Comparison of ENCODE assay signal across 34 cellular contexts in genomic region chr11:110312670-110313069, GRCh38. TPM values are rescaled to one million over a fixed set of nuclear protein-coding genes. Genes with fewer than 3 reads are reported as not detected.
DNase-seq lines count a peak whose midpoint lies in the region; ATAC-seq, FAIRE-seq and TF ChIP-seq lines count a peak whose summit lies in the region.
"Had no signal": no experiment of that assay in that cellular context is flagged by ENCODE, and none has a peak within 500 bp of the region (broad histone marks: within the 10 kb centered on the region; RNA-seq: fewer than 3 reads in every experiment).

No MANE protein-coding gene starts in this region.

- H3K27me3 ChIP-seq in IMR-90 (ENCODE audit: control insufficient read depth, insufficient read depth, low read length) (no peaks in the 10 kb centered on the region; the same call in 1 of the 2 replicates), GM12878 (replicated peaks in 1 of 2; ENCODE audit: control insufficient read depth in 2 of 2, insufficient read depth in 2 of 2, low read length in 1 of 2) (no peaks in the 10 kb centered on the region)
- H3K27me3 ChIP-seq: gastrocnemius medialis, SJCRH30, thyroid gland, uterus had no signal

- H3K18ac ChIP-seq in IMR-90 (ENCODE audit: low read depth, low read length) = no peak overlapping the region

- H2AK9ac ChIP-seq in IMR-90 (replicated peaks; ENCODE audit: low read depth, low read length, poor library complexity) = no peak overlapping the region

- H3K9me3 ChIP-seq in IMR-90 (ENCODE audit: control insufficient read depth, insufficient read depth, low read length) (no peaks in the 10 kb centered on the region), GM12878 (replicated peaks; ENCODE audit: control insufficient read depth, insufficient read depth, low read length) (no peaks in the 10 kb centered on the region)
- H3K9me3 ChIP-seq: gastrocnemius medialis, SJCRH30, thyroid gland, uterus had no signal

- H3K4me3 Mint-ChIP-seq in activated T-cell treated with anti-CD3 and anti-CD28 coated beads, Interleukin-2, amount 50 U/mL, for 24 hours = no peak overlapping the region
- no peak overlapping the region for H3K4me3 Mint-ChIP-seq in osteocyte (ENCODE audit: unreplicated experiment)
- H3K4me3 Mint-ChIP-seq: activated CD8-positive, alpha-beta memory T cell treated with anti-CD3 and anti-CD28 coated beads, Interleukin-2, amount 10 ng/mL, durations not matched to agents 7 days and 5 days; T-cell had no signal

- CTCF ChIA-PET in IMR-90 (lab: Yijun Ruan, JAX) (no interaction called here), GM12878 (lab: Yijun Ruan, JAX) (interaction anchor here (1.0 to 1.6 kb wide), 9 partner anchors 10 to 64 kb away, joined by 3 to 5 read pairs (median 4); partner anchors contain the start of gene RDX)

- no peak overlapping the region for H3K4ac ChIP-seq in IMR-90 (ENCODE audit: low read depth, low read length)

- no peak overlapping the region for H4K5ac ChIP-seq in IMR-90 (ENCODE audit: low read depth, low read length)

- H3K27me3 Mint-ChIP-seq in activated T-cell treated with anti-CD3 and anti-CD28 coated beads, Interleukin-2, amount 50 U/mL, for 24 hours = peaks cover 5% of the 10 kb centered on the region
- H3K27me3 Mint-ChIP-seq in osteocyte (ENCODE audit: unreplicated experiment) = no peaks in the 10 kb centered on the region

- no peaks in the 10 kb centered on the region for H3K9me3 Mint-ChIP-seq in activated T-cell treated with anti-CD3 and anti-CD28 coated beads, Interleukin-2, amount 50 U/mL, for 24 hours
- no peaks in the 10 kb centered on the region for H3K9me3 Mint-ChIP-seq in osteocyte (ENCODE audit: unreplicated experiment)
- H3K9me3 Mint-ChIP-seq: CD4-positive, CD25-positive, alpha-beta regulatory T cell; T-cell had no signal

- no peak for TF ChIP-seq CTCF in IMR-90 (conservative IDR thresholded peaks at IDR 0.05; ENCODE audit: low read depth, low read length)
- TF ChIP-seq CTCF in GM12878 (IDR thresholded peaks at IDR 0.05 in 2 of 3, conservative IDR thresholded peaks at IDR 0.05 in 1 of 3; ENCODE audit: control insufficient read depth in 2 of 3, extremely low read depth in 1 of 3, insufficient read depth in 1 of 3, low read depth in 3 of 3, low read length in 3 of 3) = no peak
- TF ChIP-seq CTCF in osteocyte (IDR thresholded peaks at IDR 0.05) = no peak

- H3K27ac ChIP-seq in IMR-90 (ENCODE audit: insufficient read depth, low read length) = no peak overlapping the region
- no peak overlapping the region for H3K27ac ChIP-seq in GM12878 (ENCODE audit: control insufficient read depth, insufficient read depth)
- H3K27ac ChIP-seq: gastrocnemius medialis, parathyroid adenoma, SJCRH30, skin epidermis, uterus, WERI-Rb-1 had no signal

- peaks cover 19% of the 10 kb centered on the region for H3K4me1 Mint-ChIP-seq in activated T-cell treated with anti-CD3 and anti-CD28 coated beads, Interleukin-2, amount 50 U/mL, for 24 hours (ENCODE audit: low read depth)
- H3K4me1 Mint-ChIP-seq in osteocyte (ENCODE audit: unreplicated experiment) = peaks cover 22% of the 10 kb centered on the region
- H3K4me1 Mint-ChIP-seq: CD4-positive, CD25-positive, alpha-beta regulatory T cell; T-cell had no signal

- H3K79me2 ChIP-seq in GM12878 (ENCODE audit: control insufficient read depth, insufficient read depth, low read length) = no peaks in the 10 kb centered on the region
- H3K79me2 ChIP-seq: parathyroid adenoma had no signal

- no peaks in the 10 kb centered on the region for H3K9me1 ChIP-seq in IMR-90 (ENCODE audit: insufficient read depth, low read length)

- intact Hi-C loops in IMR-90 (cut with micrococcal nuclease) = no loop called here
- intact Hi-C loops in GM12878 (cut with micrococcal nuclease; ENCODE audit: unreplicated experiment) = loop anchor here (5.0 kb wide), 1 partner anchor 35 kb away; no protein-coding TSS in a partner anchor

- H4K8ac ChIP-seq in IMR-90 (ENCODE audit: low read depth in 2 of 2, low read length in 2 of 2) = no peak overlapping the region

- H4K91ac ChIP-seq in IMR-90 (ENCODE audit: insufficient read depth, low read depth, low read length) = no peak overlapping the region

- dilution Hi-C loops in IMR-90 (cut with HindIII; ENCODE audit: low sequenced_read_pairs, unreplicated experiment) = no loop called here

- no peak overlapping the region for H2BK15ac ChIP-seq in IMR-90 (ENCODE audit: low read depth, low read length)

- RAD21 ChIA-PET in GM12878 (lab: Charles Lee; ENCODE audit: unreplicated experiment) = interaction anchor here (0.9 to 2.1 kb wide), 5 partner anchors 13 to 37 kb away, joined by 3 to 9 read pairs (median 6); no protein-coding TSS in a partner anchor

- no peak for TF ChIP-seq POLR2A in IMR-90 (IDR thresholded peaks at IDR 0.05; ENCODE audit: low read depth, low read length)
- TF ChIP-seq POLR2A in GM12878 (IDR thresholded peaks at IDR 0.05; ENCODE audit: low read depth, low read length) = no peak
- TF ChIP-seq POLR2A in GM12891 (IDR thresholded peaks at IDR 0.05; ENCODE audit: low read depth, low read length) = no peak

- POLR2A ChIA-PET in IMR-90 (lab: Charles Lee; ENCODE audit: unreplicated experiment) = no interaction called here
- POLR2A ChIA-PET in GM12878 (lab: Charles Lee) = interaction anchor here (0.6 to 2.4 kb wide), 4 partner anchors 11 to 36 kb away, joined by 3 to 16 read pairs (median 6); partner anchors contain the start of gene RDX

- FAIRE-seq in GM12878 (lab: Jason Lieb, UNC) (no peak), GM12891 (lab: Jason Lieb, UNC) (no peak)
- FAIRE-seq: bronchial epithelial cell, H1 had no signal

- no peaks in the 10 kb centered on the region for H3K79me1 ChIP-seq in IMR-90 (ENCODE audit: low read depth in 1 of 2, low read length in 2 of 2)

- H2BK5ac ChIP-seq in IMR-90 (ENCODE audit: low read depth, low read length, poor library complexity, severe bottlenecking) = no peak overlapping the region

- TF ChIP-seq RAD21 in IMR-90 (IDR thresholded peaks at IDR 0.05; ENCODE audit: low read length) (no peak), GM12878 (IDR thresholded peaks at IDR 0.05; ENCODE audit: insufficient read depth, low read depth, low read length) (no peak)

- ATAC-seq in IMR-90 (ENCODE audit: low read depth) (no peak), GM12878 (no peak)
- ATAC-seq: activated CD8-positive, alpha-beta memory T cell treated with anti-CD3 and anti-CD28 coated beads, Interleukin-2, amount 10 ng/mL, durations not matched to agents 7 days and 5 days; gastrocnemius medialis; T-cell had no signal

- H3K4me3 ChIP-seq in IMR-90 (ENCODE audit: insufficient read depth, low read depth, low read length) (no peak overlapping the region), GM12878 (no peak overlapping the region)
- H3K4me3 ChIP-seq: gastrocnemius medialis, lung, SJCRH30, skin epidermis, thyroid gland, uterus had no signal

- H3K27ac Mint-ChIP-seq in activated T-cell treated with anti-CD3 and anti-CD28 coated beads, Interleukin-2, amount 50 U/mL, for 24 hours = peak overlapping the region; percentile 91
- peak overlapping the region; percentile 93 for H3K27ac Mint-ChIP-seq in osteocyte (ENCODE audit: unreplicated experiment)
- H3K27ac Mint-ChIP-seq: CD4-positive, CD25-positive, alpha-beta regulatory T cell; T-cell had no signal

- no peak overlapping the region for H3K4me2 ChIP-seq in IMR-90 (ENCODE audit: low read depth, low read length)
- H3K4me2 ChIP-seq in GM12878 (ENCODE audit: control insufficient read depth, insufficient read depth) = no peak overlapping the region

- no peak overlapping the region for H3K14ac ChIP-seq in IMR-90 (replicated peaks; ENCODE audit: low read depth, low read length)

- H2AK5ac ChIP-seq in IMR-90 (ENCODE audit: low read depth, low read length) = no peak overlapping the region

- in situ Hi-C loops in IMR-90 (cut with MboI; ENCODE audit: low sequenced_read_pairs) (no loop called here), GM12878 (cut with MboI) (no loop called here)

- H3K36me3 Mint-ChIP-seq in activated T-cell treated with anti-CD3 and anti-CD28 coated beads, Interleukin-2, amount 50 U/mL, for 24 hours (ENCODE audit: low read depth) = no peaks in the 10 kb centered on the region
- H3K36me3 Mint-ChIP-seq in osteocyte (ENCODE audit: unreplicated experiment) = no peaks in the 10 kb centered on the region
- H3K36me3 Mint-ChIP-seq: CD4-positive, CD25-positive, alpha-beta regulatory T cell; T-cell had no signal

- H3K4me1 ChIP-seq in IMR-90 (ENCODE audit: control insufficient read depth, insufficient read depth, low read length) = peaks cover 4% of the 10 kb centered on the region; the same call in 1 of the 2 replicates
- peaks cover 3% of the 10 kb centered on the region; the same call in 1 of the 2 replicates for H3K4me1 ChIP-seq in GM12878 (ENCODE audit: control insufficient read depth, insufficient read depth, low read length)
- H3K4me1 ChIP-seq: gastrocnemius medialis, parathyroid adenoma, uterus had no signal

- H2AFZ ChIP-seq in IMR-90 (replicated peaks; ENCODE audit: low read length, poor library complexity) (no peak overlapping the region), GM12878 (ENCODE audit: control insufficient read depth, low read depth, low read length) (peak overlapping the region; percentile 65)
- H2AFZ ChIP-seq: parathyroid adenoma had no signal

- H3K36me3 ChIP-seq in IMR-90 (ENCODE audit: control insufficient read depth, insufficient read depth, low read length) (no peaks in the 10 kb centered on the region), GM12878 (ENCODE audit: control insufficient read depth in 2 of 2, insufficient read depth in 2 of 2, low read length in 1 of 2) (no peaks in the 10 kb centered on the region)
- H3K36me3 ChIP-seq: gastrocnemius medialis, SJCRH30, thyroid gland, uterus, WERI-Rb-1 had no signal

- H2BK20ac ChIP-seq in IMR-90 (ENCODE audit: low read depth, low read length) = no peak overlapping the region

- H2BK120ac ChIP-seq in IMR-90 (ENCODE audit: low read depth, low read length) = no peak overlapping the region

- H3K56ac ChIP-seq in IMR-90 (ENCODE audit: extremely low read depth, insufficient read depth, low read length) = no peak overlapping the region

- TF ChIP-seq EP300 in GM12878 (IDR thresholded peaks at IDR 0.05; ENCODE audit: borderline replicate concordance in 1 of 2, control insufficient read depth in 1 of 2, low read depth in 2 of 2, low read length in 2 of 2) = no peak

- SMC1A ChIA-PET in GM12878 (lab: Charles Lee; ENCODE audit: uncharacterized antibody, unreplicated experiment) = interaction anchor here (1.0 to 2.7 kb wide), 14 partner anchors 13 to 50 kb away, joined by 3 to 12 read pairs (median 4); no protein-coding TSS in a partner anchor

- no peak overlapping the region for H3K23ac ChIP-seq in IMR-90 (ENCODE audit: low read depth, low read length)

- H3K9ac ChIP-seq in IMR-90 (ENCODE audit: low read depth, low read length) (no peak overlapping the region), GM12878 (ENCODE audit: control insufficient read depth, insufficient read depth, low read length) (no peak overlapping the region)
- H3K9ac ChIP-seq: parathyroid adenoma had no signal

- DNase-seq in activated T-cell treated with anti-CD3 and anti-CD28 coated beads, Interleukin-2, amount 50 U/mL, for 24 hours = no peak
- DNase-seq in activated T-cell treated with anti-CD3 and anti-CD28 coated beads, Interleukin-2, amount 50 U/mL, for 48 hours = no peak
- no peak for DNase-seq in IMR-90
- no peak for DNase-seq in GM12878 (ENCODE audit: low read depth, low spot score)
- no peak for DNase-seq in osteocyte (ENCODE audit: extremely low spot score, unreplicated experiment)
- DNase-seq in islet precursor cell = no peak
- no peak for DNase-seq in NCI-H2171 treated with DMSO at 0.1 percent for 48 hours (lab: John Stamatoyannopoulos, UW)
- no peak for DNase-seq in GM12891 (ENCODE audit: insufficient read length, low spot score)
- DNase-seq: activated CD4-positive, alpha-beta T cell treated with anti-CD3 and anti-CD28 coated beads for 4 hours; activated CD8-positive, alpha-beta memory T cell treated with anti-CD3 and anti-CD28 coated beads, Interleukin-2, amount 10 ng/mL, durations not matched to agents 7 days and 5 days; activated naive CD4-positive, alpha-beta T cell; activated T-cell treated with anti-CD3 and anti-CD28 coated beads, Interleukin-2, amount 50 U/mL, for 72 hours; AML-193; amygdala; Calu3; CD4-positive, CD25-positive, alpha-beta regulatory T cell; DMS79 treated with DMSO at 0.1 percent for 48 hours; gastrocnemius medialis; GF-D8; Kasumi-1; MV-4-11; NCI-H446 treated with DMSO at 0.1 percent for 48 hours; NCI-H774; retina; SJCRH30; T-cell; thyroid gland; uterus; WERI-Rb-1 had no signal

- BruUV-seq in IMR-90 (replicated peaks; lab: Mats Ljungman, UMichigan) = no TSS peak
- no TSS peak for BruUV-seq in GM12878 (replicated peaks; lab: Mats Ljungman, UMichigan)

- no peaks in the 10 kb centered on the region for H4K20me1 ChIP-seq in IMR-90 (ENCODE audit: insufficient read depth, low read length)
- no peaks in the 10 kb centered on the region for H4K20me1 ChIP-seq in GM12878 (ENCODE audit: control insufficient read depth, insufficient read depth)

RNA-seq across cellular contexts. Expression of gene RDX, which starts 16.3 kb away (rescaled TPM):
- total RNA-seq in IMR-90 (2012; rRNA removed) (61.1 and 135 TPM in 2 replicates), GM12878 (2014; rRNA removed) (24.6 and 31.7 TPM in 2 replicates), GM12878 (2014; rRNA removed; fragmentation: Illumina TruSeq; extraction: Trizol) (50.3 and 53.0 TPM in 2 replicates), GM12878 (2021) (57.5 and 62.0 TPM in 2 replicates), osteocyte (154 and 163 TPM in 2 replicates)
- polyA plus RNA-seq in IMR-90 (2012; rRNA removed) (60.9 and 72.4 TPM in 2 replicates), GM12878 (2011; rRNA removed) (48.1 and 108 TPM in 2 replicates), GM12878 (2014; fragmentation: Illumina TruSeq; extraction: Trizol) (44.8 and 47.4 TPM in 2 replicates), GM12878 (2014; fragmentation: Nextera tagmentation; extraction: Ambion mirVana) (10 to 100 TPM; 37.4 to 40.3 TPM), GM12878 (2014; rRNA removed) (22.5 and 31.1 TPM in 2 replicates), GM12878 (2016; fragmentation: Nextera tagmentation; extraction: Ambion mirVana) (10 to 100 TPM; 55.5 to 62.2 TPM)
- 4.0 and 24.5 TPM in 2 replicates for polyA plus RNA-seq in IMR-90 (2012; cell fraction: cytosol; rRNA removed)
- 2.4 and 38.2 TPM in 2 replicates for polyA plus RNA-seq in IMR-90 (2012; cell fraction: nucleus; rRNA removed; ENCODE audit: low replicate concordance)
- 134 and 138 TPM in 2 replicates for total RNA-seq in GM12878 (2013; cell fraction: nucleolus; rRNA removed)
- polyA plus RNA-seq in GM12878 (2011; ENCODE audit: low read depth) = 16.7 TPM
- polyA plus RNA-seq in GM12878 (2011; cell fraction: cytosol; rRNA removed) = 13.5 and 19.8 TPM in 2 replicates
- polyA plus RNA-seq in GM12878 (2011; cell fraction: nucleus; rRNA removed) = 23.7 and 36.3 TPM in 2 replicates
- 21.9 and 34.0 TPM in 2 replicates for polyA plus RNA-seq in GM12878 (2012)
- polyA minus RNA-seq in GM12878 (2011; rRNA and poly(A)+ RNA removed) = 29.6 and 59.3 TPM in 2 replicates
- polyA minus RNA-seq in GM12878 (2011; cell fraction: cytosol; rRNA and poly(A)+ RNA removed) = 16.8 and 25.0 TPM in 2 replicates
- polyA minus RNA-seq in GM12878 (2011; cell fraction: nucleus; rRNA and poly(A)+ RNA removed) = 14.3 and 27.2 TPM in 2 replicates
- 30.1 TPM for polyA plus RNA-seq in GM12891 (2012; ENCODE audit: low read depth, missing spikeins)
